Comparison of ENCODE assay signal across 24 cellular contexts in the genomic region with DNA sequence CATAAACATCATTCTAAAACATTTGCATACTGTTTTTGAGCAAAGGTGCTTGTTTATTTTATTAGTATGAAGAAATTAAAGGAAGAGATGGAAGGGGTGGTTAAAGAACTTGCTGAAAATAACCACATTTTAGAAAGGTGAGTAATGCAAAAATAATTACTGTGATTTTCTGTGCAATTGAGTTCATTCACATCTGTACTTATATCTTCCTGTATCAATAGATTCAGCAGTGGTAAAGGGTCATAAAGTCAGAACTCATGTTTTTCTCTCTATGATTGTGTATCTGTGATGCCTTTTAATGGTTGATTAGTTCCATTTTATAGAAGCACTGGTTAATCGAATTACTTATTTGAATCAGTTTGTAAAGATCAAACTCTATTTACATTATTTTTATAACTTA.
"Had no signal": no experiment of that assay in that cellular context is flagged by ENCODE, and none has a peak within 500 bp of the region (broad histone marks: within the 10 kb centered on the region; RNA-seq: fewer than 3 reads in every experiment).

No MANE protein-coding gene starts in this region.

- H3K27me3 Mint-ChIP-seq: activated CD8-positive, alpha-beta T cell treated with anti-CD3 and anti-CD28 coated beads for 36 hours; activated naive CD4-positive, alpha-beta T cell treated with anti-CD3 and anti-CD28 coated beads, Interleukin-2, amount 50 U/mL, for 24 hours; activated naive CD8-positive, alpha-beta T cell treated with anti-CD3 and anti-CD28 coated beads for 36 hours; activated naive CD8-positive, alpha-beta T cell treated with anti-CD3 and anti-CD28 coated beads, Interleukin-2, amount 50 U/mL, for 24 hours; effector memory CD8-positive, alpha-beta T cell had no signal

- DNase-seq: activated CD4-positive, alpha-beta T cell treated with anti-CD3 and anti-CD28 coated beads, Interleukin-2, amount 50 U/mL, for 1 hour; activated CD8-positive, alpha-beta memory T cell treated with anti-CD3 and anti-CD28 coated beads for 24 hours; activated CD8-positive, alpha-beta T cell treated with anti-CD3 and anti-CD28 coated beads for 36 hours; activated effector memory CD4-positive, alpha-beta T cell treated with anti-CD3 and anti-CD28 coated beads, Interleukin-2, amount 50 U/mL, for 16 hours; activated naive CD4-positive, alpha-beta T cell treated with anti-CD3 and anti-CD28 coated beads for 36 hours; activated naive CD8-positive, alpha-beta T cell treated with anti-CD3 and anti-CD28 coated beads for 36 hours; activated naive CD8-positive, alpha-beta T cell treated with anti-CD3 and anti-CD28 coated beads, Interleukin-2, amount 50 U/mL, for 24 hours; adrenal gland; amygdala; aorta; body of pancreas; caudate nucleus; cortex of kidney; dermis blood vessel endothelial cell; effector CD4-positive, alpha-beta T cell; effector memory CD8-positive, alpha-beta T cell; erythroblast; foreskin melanocyte; heart right ventricle; T-helper 2 cell had no signal

- H3K4me3 Mint-ChIP-seq: activated CD8-positive, alpha-beta T cell treated with anti-CD3 and anti-CD28 coated beads for 36 hours; activated naive CD4-positive, alpha-beta T cell treated with anti-CD3 and anti-CD28 coated beads for 36 hours; activated naive CD4-positive, alpha-beta T cell treated with anti-CD3 and anti-CD28 coated beads, Interleukin-2, amount 50 U/mL, for 24 hours; activated naive CD8-positive, alpha-beta T cell treated with anti-CD3 and anti-CD28 coated beads for 36 hours; activated naive CD8-positive, alpha-beta T cell treated with anti-CD3 and anti-CD28 coated beads, Interleukin-2, amount 50 U/mL, for 24 hours; effector memory CD8-positive, alpha-beta T cell had no signal

- ATAC-seq: activated CD8-positive, alpha-beta T cell treated with anti-CD3 and anti-CD28 coated beads for 36 hours; activated naive CD8-positive, alpha-beta T cell treated with anti-CD3 and anti-CD28 coated beads, Interleukin-2, amount 50 U/mL, for 24 hours; body of pancreas; effector memory CD8-positive, alpha-beta T cell; gastroesophageal sphincter; heart right ventricle had no signal

- H3K9me3 Mint-ChIP-seq: activated CD8-positive, alpha-beta T cell treated with anti-CD3 and anti-CD28 coated beads for 36 hours; activated naive CD4-positive, alpha-beta T cell treated with anti-CD3 and anti-CD28 coated beads for 36 hours; activated naive CD4-positive, alpha-beta T cell treated with anti-CD3 and anti-CD28 coated beads, Interleukin-2, amount 50 U/mL, for 24 hours; activated naive CD8-positive, alpha-beta T cell treated with anti-CD3 and anti-CD28 coated beads for 36 hours; activated naive CD8-positive, alpha-beta T cell treated with anti-CD3 and anti-CD28 coated beads, Interleukin-2, amount 50 U/mL, for 24 hours; effector memory CD8-positive, alpha-beta T cell had no signal

- H3K4me1 ChIP-seq: adrenal gland, body of pancreas, esophagus muscularis mucosa, gastroesophageal sphincter had no signal

- H3K9me3 ChIP-seq: adrenal gland, body of pancreas, esophagus muscularis mucosa, gastroesophageal sphincter, heart right ventricle had no signal

- H3K27me3 ChIP-seq: adrenal gland, body of pancreas, esophagus muscularis mucosa, gastroesophageal sphincter, heart right ventricle, hepatocyte had no signal

- H3K4me3 ChIP-seq: adrenal gland, body of pancreas, esophagus muscularis mucosa, gastroesophageal sphincter, heart right ventricle, hepatocyte had no signal

- H3K27ac Mint-ChIP-seq: activated CD8-positive, alpha-beta T cell treated with anti-CD3 and anti-CD28 coated beads for 36 hours; activated naive CD4-positive, alpha-beta T cell treated with anti-CD3 and anti-CD28 coated beads for 36 hours; activated naive CD4-positive, alpha-beta T cell treated with anti-CD3 and anti-CD28 coated beads, Interleukin-2, amount 50 U/mL, for 24 hours; activated naive CD8-positive, alpha-beta T cell treated with anti-CD3 and anti-CD28 coated beads for 36 hours; activated naive CD8-positive, alpha-beta T cell treated with anti-CD3 and anti-CD28 coated beads, Interleukin-2, amount 50 U/mL, for 24 hours had no signal

- H3K27ac ChIP-seq: adrenal gland, body of pancreas, esophagus muscularis mucosa, gastroesophageal sphincter, heart right ventricle, hepatocyte had no signal
